ENCODE assay signal across 10 cellular contexts in the genomic region with DNA sequence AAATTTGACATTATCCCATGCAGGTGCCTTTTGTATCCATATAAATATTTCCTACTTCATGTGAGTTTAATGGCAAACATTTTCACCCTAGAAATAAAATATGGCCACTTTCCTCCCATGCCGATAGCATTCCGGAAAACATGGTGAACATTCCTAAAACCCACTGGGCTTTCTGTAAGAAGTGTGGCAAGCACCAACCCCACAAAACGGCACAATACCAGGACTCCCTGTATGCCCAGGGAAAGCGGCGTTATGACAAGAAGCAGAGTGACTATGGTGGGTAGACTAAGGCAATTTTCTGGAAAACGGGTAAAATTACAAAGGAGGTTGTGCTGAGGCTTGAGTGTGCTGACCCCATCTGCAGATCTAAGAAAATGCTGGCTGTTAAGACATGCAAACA. TPM values are rescaled to one million over a fixed set of nuclear protein-coding genes. Genes with fewer than 3 reads are reported as not detected.
DNase-seq lines count a peak whose midpoint lies in the region; ATAC-seq and TF ChIP-seq lines count a peak whose summit lies in the region.
"Had no signal": no experiment of that assay in that cellular context is flagged by ENCODE, and none has a peak within 500 bp of the region (broad histone marks: within the 10 kb centered on the region; RNA-seq: fewer than 3 reads in every experiment).

No MANE protein-coding gene starts in this region.

- H3K4me3 ChIP-seq in IMR-90 (ENCODE audit: insufficient read depth, low read depth, low read length): no peak overlapping the region
- H3K4me3 ChIP-seq in subcutaneous abdominal adipose tissue (ENCODE audit: low read depth in 1 of 5, low read length in 5 of 5): peak overlapping the region; percentile 13 to 53 (median 45)

- H3K27ac ChIP-seq in IMR-90 (ENCODE audit: insufficient read depth, low read length): peak overlapping the region; percentile 36; the same call in 1 of the 2 replicates
- H3K27ac ChIP-seq in subcutaneous abdominal adipose tissue (ENCODE audit: low read depth, low read length): peak overlapping the region; percentile 99
- H3K27ac ChIP-seq: neutrophil had no signal

- peaks cover 35% of the 10 kb centered on the region for H3K4me1 ChIP-seq in IMR-90 (ENCODE audit: control insufficient read depth, insufficient read depth, low read length)
- peaks cover 37 to 89% (median 82%) of the 10 kb centered on the region in 5 donors for H3K4me1 ChIP-seq in subcutaneous abdominal adipose tissue (ENCODE audit: control insufficient read depth in 5 of 5, insufficient read depth in 5 of 5, low read length in 5 of 5)

- peak overlapping the region; percentile 60 for H3K4me2 ChIP-seq in IMR-90 (ENCODE audit: low read depth, low read length)

- no peak overlapping the region for H4K5ac ChIP-seq in IMR-90 (ENCODE audit: low read depth, low read length)

- peaks cover 99% of the 10 kb centered on the region for H4K20me1 ChIP-seq in IMR-90 (ENCODE audit: insufficient read depth, low read length)

- H3K18ac ChIP-seq in IMR-90 (ENCODE audit: low read depth, low read length): no peak overlapping the region

- intact Hi-C loops in IMR-90 (cut with micrococcal nuclease): no loop called here

- H3K4ac ChIP-seq in IMR-90 (ENCODE audit: low read depth, low read length): no peak overlapping the region; the same call in 1 of the 2 replicates

- peak overlapping the region in 2 of 5 donors; percentile 59 to 69 for H3K4me3 Mint-ChIP-seq in immature natural killer cell

- TF ChIP-seq POLR2A in IMR-90 (IDR thresholded peaks at IDR 0.05; ENCODE audit: low read depth, low read length): no peak

- H3K9me3 Mint-ChIP-seq in immature natural killer cell: no peaks in the 10 kb centered on the region
- H3K9me3 Mint-ChIP-seq: activated naive CD4-positive, alpha-beta T cell treated with anti-CD3 and anti-CD28 coated beads, Interleukin-2, amount 50 U/mL, for 24 hours had no signal

- H2AK5ac ChIP-seq in IMR-90 (ENCODE audit: low read depth, low read length): peak overlapping the region; percentile 45; the same call in 1 of the 2 replicates

- H2BK15ac ChIP-seq in IMR-90 (ENCODE audit: low read depth, low read length): no peak overlapping the region

- no peak overlapping the region for H2AFZ ChIP-seq in IMR-90 (replicated peaks; ENCODE audit: low read length, poor library complexity)

- H4K91ac ChIP-seq in IMR-90 (ENCODE audit: insufficient read depth, low read depth, low read length): no peak overlapping the region

- no peak overlapping the region for H2BK120ac ChIP-seq in IMR-90 (ENCODE audit: low read depth, low read length)

- H3K27ac Mint-ChIP-seq in immature natural killer cell: peak overlapping the region in 5 of 6 donors; percentile 17 to 76 (median 56)
- H3K27ac Mint-ChIP-seq: activated naive CD4-positive, alpha-beta T cell treated with anti-CD3 and anti-CD28 coated beads, Interleukin-2, amount 50 U/mL, for 24 hours had no signal

- in situ Hi-C loops in IMR-90 (cut with MboI; ENCODE audit: low sequenced_read_pairs): no loop called here

- H2AK9ac ChIP-seq in IMR-90 (replicated peaks; ENCODE audit: low read depth, low read length, poor library complexity): no peak overlapping the region

- no peak for TF ChIP-seq RAD21 in IMR-90 (IDR thresholded peaks at IDR 0.05; ENCODE audit: low read length)

- H3K14ac ChIP-seq in IMR-90 (replicated peaks; ENCODE audit: low read depth, low read length): 0 out of 2 replicates have a peak overlapping the region, but pooled peaks have one; percentile 11

- H3K4me1 Mint-ChIP-seq in immature natural killer cell: peaks cover 56 to 72% of the 10 kb centered on the region in 2 donors

- H3K27me3 Mint-ChIP-seq in immature natural killer cell (ENCODE audit: low read depth in 3 of 3): peaks cover 0 to 2% (median 0%) of the 10 kb centered on the region in 3 donors
- H3K27me3 Mint-ChIP-seq: activated naive CD4-positive, alpha-beta T cell treated with anti-CD3 and anti-CD28 coated beads, Interleukin-2, amount 50 U/mL, for 24 hours had no signal

- BruUV-seq in IMR-90 (replicated peaks; lab: Mats Ljungman, UMichigan): no TSS peak

- H4K8ac ChIP-seq in IMR-90 (ENCODE audit: low read depth in 2 of 2, low read length in 2 of 2): no peak overlapping the region

- H2BK5ac ChIP-seq in IMR-90 (ENCODE audit: low read depth, low read length, poor library complexity, severe bottlenecking): peak overlapping the region; percentile 84

- peaks cover 25% of the 10 kb centered on the region for H3K9me1 ChIP-seq in IMR-90 (ENCODE audit: insufficient read depth, low read length)

- H3K23ac ChIP-seq in IMR-90 (ENCODE audit: low read depth, low read length): no peak overlapping the region

- H3K9ac ChIP-seq in IMR-90 (ENCODE audit: low read depth, low read length): 0 out of 2 replicates have a peak overlapping the region, but pooled peaks have one; percentile 4
- H3K9ac ChIP-seq in subcutaneous abdominal adipose tissue (ENCODE audit: low read length in 5 of 5): peak overlapping the region in 3 of 5 donors; percentile 28 to 67 (median 31)

- CTCF ChIA-PET in IMR-90 (lab: Yijun Ruan, JAX): no interaction called here

- no peak for DNase-seq in IMR-90
- DNase-seq in astrocyte of the hippocampus (ENCODE audit: low read depth, low spot score): peak; percentile 45
- DNase-seq in immature natural killer cell: no peak
- DNase-seq in SIG-M5 treated with dmso at 0.1 percent for 504 hours (lab: John Stamatoyannopoulos, UW; ENCODE audit: unreplicated experiment): no peak

- no peaks in the 10 kb centered on the region for H3K27me3 ChIP-seq in IMR-90 (ENCODE audit: control insufficient read depth, insufficient read depth, low read length)
- no peaks in the 10 kb centered on the region for H3K27me3 ChIP-seq in subcutaneous abdominal adipose tissue (ENCODE audit: control insufficient read depth in 5 of 5, insufficient read depth in 4 of 5, low read length in 5 of 5)

- H3K36me3 Mint-ChIP-seq in immature natural killer cell: peaks cover 0 to 10% (median 4%) of the 10 kb centered on the region in 3 donors
- H3K36me3 Mint-ChIP-seq: activated naive CD4-positive, alpha-beta T cell treated with anti-CD3 and anti-CD28 coated beads, Interleukin-2, amount 50 U/mL, for 24 hours had no signal

- no peak overlapping the region for H2BK20ac ChIP-seq in IMR-90 (ENCODE audit: low read depth, low read length)

- no peak overlapping the region for H3K56ac ChIP-seq in IMR-90 (ENCODE audit: extremely low read depth, insufficient read depth, low read length)

- POLR2A ChIA-PET in IMR-90 (lab: Charles Lee; ENCODE audit: unreplicated experiment): interaction anchor here (1.0 kb wide), 1 partner anchor 9 kb away, joined by 3 read pairs; no protein-coding TSS in a partner anchor

- H3K9me3 ChIP-seq in IMR-90 (ENCODE audit: control insufficient read depth, insufficient read depth, low read length) (no peaks in the 10 kb centered on the region), subcutaneous abdominal adipose tissue (ENCODE audit: control insufficient read depth in 5 of 5, low read length in 5 of 5) (no peaks in the 10 kb centered on the region)
- H3K9me3 ChIP-seq: neutrophil had no signal

- no CpG with 5 or more reads among the region's 6 CpGs for WGBS in IMR-90 (ENCODE audit: extremely low coverage in 2 of 2, insufficient read length in 1 of 2), 2 experiments

- peaks cover 4 to 53% of the 10 kb centered on the region in 2 experiments; a peak in 2 of 4 replicates for H3K79me1 ChIP-seq in IMR-90 (ENCODE audit: low read depth in 1 of 2, low read length in 2 of 2)

- ATAC-seq in IMR-90 (ENCODE audit: low read depth) (no peak), HG03457 (IDR thresholded peaks at IDR 0.05; ENCODE audit: unreplicated experiment) (no peak), HG03432 (IDR thresholded peaks at IDR 0.05; ENCODE audit: unreplicated experiment) (no peak), GM19395 (IDR thresholded peaks at IDR 0.05; ENCODE audit: unreplicated experiment) (no peak)

- dilution Hi-C loops in IMR-90 (cut with HindIII; ENCODE audit: low sequenced_read_pairs, unreplicated experiment): no loop called here

- TF ChIP-seq CTCF in IMR-90 (conservative IDR thresholded peaks at IDR 0.05; ENCODE audit: low read depth, low read length): no peak

- H3K36me3 ChIP-seq in IMR-90 (ENCODE audit: control insufficient read depth, insufficient read depth, low read length) (peaks cover 19% of the 10 kb centered on the region), subcutaneous abdominal adipose tissue (ENCODE audit: control insufficient read depth in 5 of 5, insufficient read depth in 5 of 5, low read length in 5 of 5) (peaks cover 6 to 29% (median 13%) of the 10 kb centered on the region in 5 donors)
- H3K36me3 ChIP-seq: neutrophil had no signal

TF ChIP-seq in IMR-90, 13 proteins besides CTCF, POLR2A, EP300 and RAD21:
- no peak for TF ChIP-seq RCOR1 (IDR thresholded peaks at IDR 0.05; ENCODE audit: insufficient replicate concordance, low read length)
- no peak for TF ChIP-seq CHD1 (IDR thresholded peaks at IDR 0.05; ENCODE audit: low read depth, low read length)

RNA-seq across cellular contexts. Expression of a gene that starts 7.6 kb away (rescaled TPM):
- total RNA-seq in IMR-90 (2012; rRNA removed): 6,979 and 8,412 TPM in 2 replicates
- polyA plus RNA-seq in IMR-90 (2012; rRNA removed): 6,722 and 7,454 TPM in 2 replicates
- polyA plus RNA-seq in IMR-90 (2012; cell fraction: cytosol; rRNA removed): 2,230 and 5,114 TPM in 2 replicates
- polyA plus RNA-seq in IMR-90 (2012; cell fraction: nucleus; rRNA removed; ENCODE audit: low replicate concordance): 764 and 3,092 TPM in 2 replicates
- polyA plus RNA-seq in immature natural killer cell: 100 to 1,000 TPM; 358 to 849 (median 423) TPM
